In genomic region chr19:14434543-14435319, GRCh38 we compare ENCODE assay signal across 8 cellular contexts. TPM values are rescaled to one million over a fixed set of nuclear protein-coding genes. Genes with fewer than 3 reads are reported as not detected.
DNase-seq lines count a peak whose midpoint lies in the region; ATAC-seq and TF ChIP-seq lines count a peak whose summit lies in the region.

No MANE protein-coding gene starts in this region.

- H3K27me3 Mint-ChIP-seq in brain: peaks cover 11% of the 10 kb centered on the region

- H3K9me3 Mint-ChIP-seq in brain: peaks cover 0 to 6% (median 0%) of the 10 kb centered on the region in 5 experiments
- H3K9me3 Mint-ChIP-seq in stimulated activated effector memory CD8-positive, alpha-beta T cell treated with anti-CD3 and anti-CD28 coated beads, Interleukin-12 subunit alpha, Interleukin-12 subunit beta, amount 100 ng/mL, for 72 hours: no peaks in the 10 kb centered on the region

- peak overlapping the region; percentile 72 to 88 (median 80) for H3K4me3 Mint-ChIP-seq in brain
- peak overlapping the region; percentile 76 for H3K4me3 Mint-ChIP-seq in stimulated activated effector memory CD8-positive, alpha-beta T cell treated with anti-CD3 and anti-CD28 coated beads, Interleukin-12 subunit alpha, Interleukin-12 subunit beta, amount 100 ng/mL, for 72 hours

- DNase-seq in GM13976 (ENCODE audit: low spot score): peak; percentile 42
- DNase-seq in RPMI7951 (ENCODE audit: low read depth): peak; percentile 86
- DNase-seq in left kidney (ENCODE audit: low read depth, low spot score): peak; percentile 46
- DNase-seq in stimulated activated effector memory CD8-positive, alpha-beta T cell treated with anti-CD3 and anti-CD28 coated beads, Interleukin-12 subunit alpha, Interleukin-12 subunit beta, amount 100 ng/mL, for 72 hours (ENCODE audit: low spot score in 2 of 2): no peak
- no peak for DNase-seq in NCI-H146 (lab: John Stamatoyannopoulos, UW)
- DNase-seq in inferior parietal cortex (ENCODE audit: extremely low spot score): no peak

- ATAC-seq in stimulated activated effector memory CD8-positive, alpha-beta T cell treated with anti-CD3 and anti-CD28 coated beads, Interleukin-12 subunit alpha, Interleukin-12 subunit beta, amount 100 ng/mL, for 72 hours: peak; percentile 91
- no peak for ATAC-seq in HG03342 (IDR thresholded peaks at IDR 0.05; ENCODE audit: unreplicated experiment)

- peak overlapping the region; percentile 17 to 95 (median 85) for H3K27ac Mint-ChIP-seq in brain
- H3K27ac Mint-ChIP-seq in stimulated activated effector memory CD8-positive, alpha-beta T cell treated with anti-CD3 and anti-CD28 coated beads, Interleukin-12 subunit alpha, Interleukin-12 subunit beta, amount 100 ng/mL, for 72 hours: peak overlapping the region; percentile 89

- no peak for TF ChIP-seq CTCF in GM13976 (IDR thresholded peaks at IDR 0.05; ENCODE audit: borderline replicate concordance, control extremely low read depth, extremely low read depth, insufficient read depth, missing control alignments)
- TF ChIP-seq CTCF in brain (conservative IDR thresholded peaks at IDR 0.05): no peak

- no peaks in the 10 kb centered on the region for H3K36me3 Mint-ChIP-seq in brain
- peaks cover 8% of the 10 kb centered on the region for H3K36me3 Mint-ChIP-seq in stimulated activated effector memory CD8-positive, alpha-beta T cell treated with anti-CD3 and anti-CD28 coated beads, Interleukin-12 subunit alpha, Interleukin-12 subunit beta, amount 100 ng/mL, for 72 hours

- peaks cover 27% of the 10 kb centered on the region for H3K4me1 Mint-ChIP-seq in brain
- H3K4me1 Mint-ChIP-seq in stimulated activated effector memory CD8-positive, alpha-beta T cell treated with anti-CD3 and anti-CD28 coated beads, Interleukin-12 subunit alpha, Interleukin-12 subunit beta, amount 100 ng/mL, for 72 hours: peaks cover 45% of the 10 kb centered on the region

- in situ Hi-C loops in GM13976 (cut with MboI; ENCODE audit: low sequenced_read_pairs, unreplicated experiment): no loop called here

RNA-seq across cellular contexts. Expression of gene PKN1, which starts 1.6 kb away (rescaled TPM):
- total RNA-seq in RPMI7951 (2014; rRNA removed; shearing (Covaris generic)): 53.7 and 58.3 TPM in 2 replicates
- polyA plus RNA-seq in brain (ENCODE audit: insufficient read depth, low read depth, low replicate concordance): 287 TPM

RNA-seq across cellular contexts. Expression of gene DDX39A, which starts 15.6 kb away (rescaled TPM):
- total RNA-seq in RPMI7951 (2014; rRNA removed; shearing (Covaris generic)): 154 and 173 TPM in 2 replicates
- polyA plus RNA-seq in brain (ENCODE audit: insufficient read depth, low read depth, low replicate concordance): 202 TPM

RNA-seq across cellular contexts. Expression of gene PTGER1, which starts 40.4 kb away (rescaled TPM):
- total RNA-seq in RPMI7951 (2014; rRNA removed; shearing (Covaris generic)): 0.60 TPM in 1 of 2 replicates, not detected in the other
- polyA plus RNA-seq in brain (ENCODE audit: insufficient read depth, low read depth, low replicate concordance): 1.5 TPM

RNA-seq across cellular contexts. Expression of gene ADGRE5, which starts 53.5 kb away (rescaled TPM):
- total RNA-seq in RPMI7951 (2014; rRNA removed; shearing (Covaris generic)): 57.3 and 62.2 TPM in 2 replicates
- polyA plus RNA-seq in brain (ENCODE audit: insufficient read depth, low read depth, low replicate concordance): 8.2 TPM

Comparison
In these comparisons a context has a peak if more than half of its experiments do, and no peak if none do; other contexts are left out.
1. DNase-seq: peak in GM13976 (single experiment), RPMI7951 (single experiment) and left kidney (single experiment); none in stimulated activated effector memory CD8-positive, alpha-beta T cell treated with anti-CD3 and anti-CD28 coated beads, Interleukin-12 subunit alpha, Interleukin-12 subunit beta, amount 100 ng/mL, for 72 hours (0 of 2), NCI-H146 (single experiment) and inferior parietal cortex (single experiment).